Comparison of ENCODE assay signal across 10 cellular contexts in genomic region chr3:37971467-37971866, GRCh38. TPM values are rescaled to one million over a fixed set of nuclear protein-coding genes. Genes with fewer than 3 reads are reported as not detected.
"Had no signal": no experiment of that assay in that cellular context is flagged by ENCODE, and none has a peak within 500 bp of the region (broad histone marks: within the 10 kb centered on the region; RNA-seq: fewer than 3 reads in every experiment).

No MANE protein-coding gene starts in this region.

- ATAC-seq: left ventricle myocardium superior; stimulated activated naive B cell treated with anti-CD40 and anti-IgM and Interleukin-4, amounts not matched to agents 10 μg/mL and 1 μg/mL and 100 μg/mL, for 72 hours; upper lobe of right lung had no signal

- H3K4me3 ChIP-seq: upper lobe of right lung had no signal

- DNase-seq: activated CD4-positive, CD25-positive, alpha-beta regulatory T cell treated with anti-CD3 and anti-CD28 coated beads, Interleukin-2, amount 50 U/mL, for 72 hours; activated CD8-positive, alpha-beta memory T cell treated with anti-CD3 and anti-CD28 coated beads for 24 hours; activated gamma-delta T cell; foreskin melanocyte; glutamatergic neuron; left ventricle myocardium superior; occipital lobe; stimulated activated naive B cell treated with anti-CD40 and anti-IgM and Interleukin-4, amounts not matched to agents 10 μg/mL and 1 μg/mL and 100 μg/mL, for 72 hours; upper lobe of right lung had no signal

- H3K27me3 ChIP-seq: upper lobe of right lung had no signal

- H3K9me3 ChIP-seq: upper lobe of right lung had no signal

- H3K27ac ChIP-seq: upper lobe of right lung had no signal

RNA-seq across cellular contexts. Expression of gene VILL, which starts 19.1 kb away (rescaled TPM):
- polyA plus RNA-seq: neural cell had no signal
